Comparison of ENCODE assay signal across 8 cellular contexts in the genomic region with DNA sequence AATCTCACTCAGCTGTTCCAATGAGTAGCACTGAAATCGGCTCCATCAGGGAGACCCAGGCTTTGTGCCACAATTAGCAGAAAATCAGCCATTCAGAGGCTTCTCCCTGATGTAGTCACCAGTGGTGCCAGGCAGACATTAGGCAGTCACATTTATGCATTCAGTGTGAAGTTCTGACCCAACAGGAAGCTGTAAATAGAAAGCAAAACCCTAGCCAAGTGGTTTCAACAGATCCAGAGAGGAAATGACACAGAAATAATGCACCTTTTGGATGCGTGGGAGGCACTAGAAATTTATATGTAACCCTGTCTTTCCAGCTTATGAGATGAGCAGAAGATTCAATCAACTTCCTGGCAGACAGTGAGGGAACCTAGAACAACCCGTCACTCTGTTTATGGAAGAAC.
A peak's percentile ranks its signal among the peaks of the same experiment; 100 is the strongest.
DNase-seq lines count a peak whose midpoint lies in the region; ATAC-seq and TF ChIP-seq lines count a peak whose summit lies in the region.

No MANE protein-coding gene starts in this region.

- ATAC-seq in HG02571 (IDR thresholded peaks at IDR 0.05; ENCODE audit: unreplicated experiment): peak; percentile 70
- ATAC-seq in PC-3: peak; percentile 81
- ATAC-seq in heart right ventricle: peak in 7 of 8 donors; percentile 47 to 78 (median 56)
- no peak for ATAC-seq in activated T-cell treated with anti-CD3 and anti-CD28 coated beads, Interleukin-2, amount 50 U/mL, for 4 hours

- intact Hi-C loops in PC-3 (cut with micrococcal nuclease) (loop anchor here (5.0 kb wide), 1 partner anchor 66 kb away; no protein-coding TSS in a partner anchor), heart right ventricle (cut with DNase I) (loop anchor here in 5 of 10 donors (2.0 to 10.0 kb wide), 7 partner anchors 99 to 281 kb away; a partner anchor contains a TSS), ascending aorta (cut with DNase I) (no loop called here)

- H3K18ac ChIP-seq in neuronal stem cell (ENCODE audit: low read length): no peak overlapping the region

- no peaks in the 10 kb centered on the region for H3K27me3 ChIP-seq in PC-3 (ENCODE audit: low read length)
- no peaks in the 10 kb centered on the region for H3K27me3 ChIP-seq in heart right ventricle
- H3K27me3 ChIP-seq in neuronal stem cell (ENCODE audit: control insufficient read depth in 3 of 3, insufficient read depth in 3 of 3, low read depth in 1 of 3, low read length in 3 of 3): no peaks in the 10 kb centered on the region
- H3K27me3 ChIP-seq in ascending aorta: no peaks in the 10 kb centered on the region

- H4K8ac ChIP-seq in neuronal stem cell (ENCODE audit: low read depth, low read length): no peak overlapping the region

- no peaks in the 10 kb centered on the region for H3K79me1 ChIP-seq in neuronal stem cell (ENCODE audit: low read depth, low read length)

- H3K9me3 ChIP-seq in PC-3 (ENCODE audit: low read length) (no peaks in the 10 kb centered on the region), heart right ventricle (no peaks in the 10 kb centered on the region), neuronal stem cell (replicated peaks in 1 of 2; ENCODE audit: control insufficient read depth in 2 of 2, insufficient read depth in 1 of 2, low read depth in 1 of 2, low read length in 2 of 2) (peaks cover 0 to 2% of the 10 kb centered on the region in 2 donors), ascending aorta (no peaks in the 10 kb centered on the region)

- POLR2A ChIA-PET in PC-3 (lab: Charles Lee; ENCODE audit: unreplicated experiment): interaction anchor here (0.6 to 0.7 kb wide), 2 partner anchors 13 to 20 kb away, joined by 3 to 5 read pairs; no protein-coding TSS in a partner anchor

- H2BK120ac ChIP-seq in neuronal stem cell (ENCODE audit: low read depth, low read length): no peak overlapping the region

- H3K9me2 ChIP-seq in PC-3 (replicated peaks; ENCODE audit: low read length): no peaks in the 10 kb centered on the region

- H3K4me2 ChIP-seq in PC-3 (ENCODE audit: low read length) (peak overlapping the region; percentile 37), neuronal stem cell (ENCODE audit: insufficient read depth, low read length, poor library complexity, severe bottlenecking) (no peak overlapping the region)

- CTCF ChIA-PET in PC-3 (lab: Charles Lee): no interaction called here

- no peaks in the 10 kb centered on the region for H3K27me3 Mint-ChIP-seq in activated T-cell treated with anti-CD3 and anti-CD28 coated beads, Interleukin-2, amount 50 U/mL, for 4 hours (ENCODE audit: low read depth)

- H3K27ac ChIP-seq in PC-3 (ENCODE audit: low read length) (peak overlapping the region; percentile 56), heart right ventricle (peak overlapping the region; percentile 6 to 88 (median 82)), neuronal stem cell (replicated peaks; ENCODE audit: low read length) (no peak overlapping the region), ascending aorta (peak overlapping the region in 1 of 2 donors; percentile 41)

- no peak overlapping the region for H3K9ac ChIP-seq in PC-3 (ENCODE audit: low read length)
- no peak overlapping the region for H3K9ac ChIP-seq in neuronal stem cell (ENCODE audit: low read depth, low read length, poor library complexity)

- H3K14ac ChIP-seq in neuronal stem cell (ENCODE audit: low read length): no peak overlapping the region

- no peak overlapping the region for H4K91ac ChIP-seq in neuronal stem cell (ENCODE audit: low read depth, low read length, poor library complexity)

- no peaks in the 10 kb centered on the region for H3K4me1 Mint-ChIP-seq in activated T-cell treated with anti-CD3 and anti-CD28 coated beads, Interleukin-2, amount 50 U/mL, for 4 hours (ENCODE audit: low read depth)

- no peak overlapping the region for H3K23ac ChIP-seq in neuronal stem cell (ENCODE audit: low read depth, low read length, poor library complexity)

- H2AFZ ChIP-seq in PC-3 (ENCODE audit: low read length): peak overlapping the region; percentile 44; the same call in 1 of the 2 replicates
- no peak overlapping the region for H2AFZ ChIP-seq in neuronal stem cell (ENCODE audit: low read length)

- H3K36me3 ChIP-seq in PC-3 (ENCODE audit: low read depth, low read length) (no peaks in the 10 kb centered on the region), heart right ventricle (peaks cover 0 to 14% (median 5%) of the 10 kb centered on the region in 9 donors), neuronal stem cell (replicated peaks in 1 of 2; ENCODE audit: control insufficient read depth in 2 of 2, insufficient read depth in 2 of 2, low read length in 2 of 2) (no peaks in the 10 kb centered on the region), ascending aorta (no peaks in the 10 kb centered on the region)

- no peak overlapping the region for H2BK15ac ChIP-seq in neuronal stem cell (ENCODE audit: low read length)

- no peak overlapping the region for H3K4ac ChIP-seq in neuronal stem cell (ENCODE audit: low read length)

- peaks cover 13% of the 10 kb centered on the region; the same call in 1 of the 2 replicates for H3K4me1 ChIP-seq in PC-3 (ENCODE audit: insufficient read depth, low read length)
- peaks cover 7 to 79% (median 44%) of the 10 kb centered on the region in 9 donors for H3K4me1 ChIP-seq in heart right ventricle
- H3K4me1 ChIP-seq in neuronal stem cell (ENCODE audit: control insufficient read depth in 2 of 2, insufficient read depth in 1 of 2, low read depth in 1 of 2, low read length in 2 of 2): no peaks in the 10 kb centered on the region
- no peaks in the 10 kb centered on the region for H3K4me1 ChIP-seq in ascending aorta

- 8 to 20% methylated on average over 3 of the region's 3 CpGs for WGBS in heart right ventricle, 2 donors
- WGBS in neuronal stem cell (ENCODE audit: extremely low coverage in 2 of 2, insufficient read length in 2 of 2, insufficient replicate concordance in 1 of 2), 2 donors: no CpG with 5 or more reads among the region's 3 CpGs

- DNase-seq in GM10266 (ENCODE audit: extremely low spot score): peak; percentile 27
- DNase-seq in PC-3: peak; percentile 77
- peak in 1 of 2 donors; percentile 23 for DNase-seq in heart right ventricle
- DNase-seq in activated T-cell treated with anti-CD3 and anti-CD28 coated beads, Interleukin-2, amount 50 U/mL, for 4 hours: no peak
- DNase-seq in effector CD8-positive, alpha-beta T cell (lab: John Stamatoyannopoulos, UW): no peak
- no peak for DNase-seq in neuronal stem cell (ENCODE audit: low spot score)
- DNase-seq in ascending aorta (ENCODE audit: low spot score in 2 of 2): no peak

- H3K4me3 Mint-ChIP-seq in activated T-cell treated with anti-CD3 and anti-CD28 coated beads, Interleukin-2, amount 50 U/mL, for 4 hours: no peak overlapping the region

- no peak overlapping the region for H2BK5ac ChIP-seq in neuronal stem cell (ENCODE audit: low read length)

- no peak overlapping the region for H2AK5ac ChIP-seq in neuronal stem cell (ENCODE audit: low read depth, low read length)

- peaks cover 20% of the 10 kb centered on the region for H3K9me3 Mint-ChIP-seq in activated T-cell treated with anti-CD3 and anti-CD28 coated beads, Interleukin-2, amount 50 U/mL, for 4 hours

- H3K79me2 ChIP-seq in PC-3 (ENCODE audit: low read length): no peaks in the 10 kb centered on the region

- TF ChIP-seq CTCF in GM10266 (IDR thresholded peaks at IDR 0.05; ENCODE audit: control insufficient read depth, insufficient read depth, low read depth, missing control alignments): no peak
- TF ChIP-seq CTCF in PC-3 (conservative IDR thresholded peaks at IDR 0.05; ENCODE audit: low read depth, low read length): no peak
- TF ChIP-seq CTCF in heart right ventricle (IDR thresholded peaks at IDR 0.05): no peak
- TF ChIP-seq CTCF in ascending aorta (IDR thresholded peaks at IDR 0.05): no peak

- H4K20me1 ChIP-seq in PC-3 (ENCODE audit: low read length): no peaks in the 10 kb centered on the region

- no peak overlapping the region for H2BK12ac ChIP-seq in neuronal stem cell (ENCODE audit: low read length)

- no TSS peak for BruUV-seq in PC-3 (replicated peaks; lab: Mats Ljungman, UMichigan)

- no peaks in the 10 kb centered on the region for H3K36me3 Mint-ChIP-seq in activated T-cell treated with anti-CD3 and anti-CD28 coated beads, Interleukin-2, amount 50 U/mL, for 4 hours (ENCODE audit: insufficient read depth)

- H3K4me3 ChIP-seq in PC-3 (ENCODE audit: low read length): no peak overlapping the region
- H3K4me3 ChIP-seq in heart right ventricle: no peak overlapping the region
- no peak overlapping the region for H3K4me3 ChIP-seq in neuronal stem cell (ENCODE audit: low read length in 2 of 2)
- no peak overlapping the region for H3K4me3 ChIP-seq in ascending aorta

- no peaks in the 10 kb centered on the region for H3F3A ChIP-seq in PC-3 (ENCODE audit: low read length, unreplicated experiment)

Comparison
In these comparisons a context has a peak if more than half of its experiments do, and no peak if none do; other contexts are left out.
1. DNase-seq: peak in GM10266 (single experiment) and PC-3 (single experiment); none in activated T-cell treated with anti-CD3 and anti-CD28 coated beads, Interleukin-2, amount 50 U/mL, for 4 hours (single experiment), effector CD8-positive, alpha-beta T cell (single experiment), neuronal stem cell (single experiment) and ascending aorta (0 of 2).
2. ATAC-seq: peak in HG02571 (single experiment), PC-3 (single experiment) and heart right ventricle (7 of 8); none in activated T-cell treated with anti-CD3 and anti-CD28 coated beads, Interleukin-2, amount 50 U/mL, for 4 hours (0 of 2).